11 cellular contexts compared by ENCODE assay signal in the genomic region with DNA sequence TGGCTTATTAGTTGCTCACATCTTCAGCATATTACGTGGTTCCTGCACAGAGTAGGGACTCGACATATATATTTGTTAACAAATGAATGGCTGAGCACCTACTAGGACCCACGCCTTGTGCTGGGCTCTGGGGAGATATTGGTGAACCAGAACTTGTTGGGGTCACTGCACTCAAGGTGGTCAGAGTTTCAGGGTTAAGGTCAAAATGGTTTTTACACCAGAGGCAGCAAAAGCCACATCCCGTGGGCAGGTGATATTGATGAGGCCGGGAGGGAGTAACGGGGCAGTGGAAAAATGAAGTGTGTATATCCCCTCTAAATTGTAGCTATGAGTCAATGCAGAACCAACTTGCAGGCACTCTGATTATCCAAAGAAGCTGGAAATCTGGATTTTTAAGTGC.
"Had no signal": no experiment of that assay in that cellular context is flagged by ENCODE, and none has a peak within 500 bp of the region (broad histone marks: within the 10 kb centered on the region; RNA-seq: fewer than 3 reads in every experiment).

No MANE protein-coding gene starts in this region.

- ATAC-seq: HCT116, HepG2 had no signal

- H3K9me3 Mint-ChIP-seq: IgD-negative memory B cell had no signal

- H3K36me3 ChIP-seq: HAP-1 had no signal

- H3K4me1 Mint-ChIP-seq: IgD-negative memory B cell had no signal

- H3K36me3 Mint-ChIP-seq: IgD-negative memory B cell had no signal

- FAIRE-seq: HepG2, HTR-8/SVneo had no signal

- H3K4me3 Mint-ChIP-seq: HFFc6, IgD-negative memory B cell had no signal

- H3K4me2 ChIP-seq: KMS-11 had no signal

- H3K4me1 ChIP-seq: HAP-1 had no signal

- H3K27ac Mint-ChIP-seq: HFFc6, IgD-negative memory B cell had no signal

- DNase-seq: GM23248, GOT3, H7, HFFc6, KBM-7 had no signal

- H3K27ac ChIP-seq: GM23248, KMS-11 had no signal

- H2AFZ ChIP-seq: GM23248 had no signal

- H3K4me3 ChIP-seq: GM23248, HAP-1 had no signal

- H3K9me3 ChIP-seq: HAP-1 had no signal

- H3K9ac ChIP-seq: GM23248, KMS-11 had no signal
